ENCODE assay signal across 8 cellular contexts in the genomic region with DNA sequence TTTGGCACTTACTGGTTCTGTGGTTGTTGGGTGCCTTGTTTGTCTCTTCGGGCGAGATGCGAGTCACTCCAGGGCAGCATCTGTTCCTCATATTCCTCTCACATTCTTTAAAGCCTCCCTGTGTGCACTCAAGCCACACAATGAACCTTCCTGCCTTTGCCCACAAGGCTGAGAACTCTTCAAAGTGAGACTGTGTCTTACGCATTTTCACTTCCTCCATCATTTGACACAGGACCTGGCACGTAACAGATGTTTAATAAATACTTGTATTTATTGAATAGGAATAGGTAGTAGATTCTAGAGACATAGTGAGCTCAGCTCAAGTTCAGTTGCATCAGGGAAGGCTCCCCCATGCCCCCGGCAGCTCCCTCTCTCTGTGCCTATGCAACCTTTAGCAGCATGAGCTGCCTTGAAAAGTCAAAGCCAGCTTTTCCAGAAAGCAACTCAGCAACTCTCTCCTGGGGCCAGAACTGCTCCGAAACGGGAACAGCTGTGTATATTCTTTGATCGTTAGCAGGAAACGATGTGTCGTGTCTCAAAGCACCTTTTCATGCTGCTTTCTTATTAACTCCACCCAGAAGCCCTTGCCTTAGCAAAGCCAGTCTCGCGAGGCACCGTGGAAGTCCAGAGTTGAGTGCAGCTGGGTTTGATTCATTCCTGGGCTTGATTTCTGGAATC.
DNase-seq lines count a peak whose midpoint lies in the region; ATAC-seq and TF ChIP-seq lines count a peak whose summit lies in the region.

No MANE protein-coding gene starts in this region.

- no peak for TF ChIP-seq CTCF in GM20000 (IDR thresholded peaks at IDR 0.05; ENCODE audit: extremely low read depth, missing control alignments)
- no peak for TF ChIP-seq CTCF in fibroblast of villous mesenchyme (IDR thresholded peaks at IDR 0.05; ENCODE audit: insufficient read depth, low read depth, low read length)

- ATAC-seq in HG03558 (IDR thresholded peaks at IDR 0.05; ENCODE audit: extremely low read depth, unreplicated experiment) = peak; percentile 57

- peak; percentile 23 for DNase-seq in Daoy (ENCODE audit: low read depth)
- peak; percentile 59 for DNase-seq in GM20000 (ENCODE audit: low spot score)
- DNase-seq in activated CD4-positive, alpha-beta T cell treated with anti-CD3 and anti-CD28 coated beads for 48 hours = peak; percentile 50
- peak; percentile 16 for DNase-seq in fibroblast of villous mesenchyme (ENCODE audit: low read depth)
- peak; percentile 4 to 30 (median 5) for DNase-seq in stimulated activated CD4-positive, alpha-beta T cell treated with anti-CD3 and anti-CD28 coated beads, TNF-alpha, amount 100 ng/mL, for 24 hours (ENCODE audit: low read depth in 3 of 3)
- no peak for DNase-seq in HuH-7.5 (ENCODE audit: low spot score)
- DNase-seq in NCI-H1092 treated with DMSO at 0.1 percent for 48 hours (lab: John Stamatoyannopoulos, UW) = no peak

- no peak overlapping the region for H3K4me3 ChIP-seq in fibroblast of villous mesenchyme (ENCODE audit: low read depth, low read length)

Comparison
In these comparisons a context has a peak if more than half of its experiments do, and no peak if none do; other contexts are left out.
1. DNase-seq: peak in Daoy (single experiment), GM20000 (single experiment), activated CD4-positive, alpha-beta T cell treated with anti-CD3 and anti-CD28 coated beads for 48 hours (single experiment), fibroblast of villous mesenchyme (single experiment) and stimulated activated CD4-positive, alpha-beta T cell treated with anti-CD3 and anti-CD28 coated beads, TNF-alpha, amount 100 ng/mL, for 24 hours (3 of 3); none in HuH-7.5 (single experiment) and NCI-H1092 treated with DMSO at 0.1 percent for 48 hours (single experiment).